In genomic region chr19:47280183-47280797, GRCh38 we compare ENCODE assay signal across 8 cellular contexts.
A peak's percentile ranks its signal among the peaks of the same experiment; 100 is the strongest.
DNase-seq lines count a peak whose midpoint lies in the region; ATAC-seq, FAIRE-seq and TF ChIP-seq lines count a peak whose summit lies in the region.

No MANE protein-coding gene starts in this region.

- no peak overlapping the region for H3K4me3 Mint-ChIP-seq in T-helper 2 cell treated with Interferon-gamma antibody and Interleukin-4, amounts not matched to agents 5 μg/mL and 100 μg/mL, for 36 hours

- TF ChIP-seq CTCF in parathyroid adenoma (IDR thresholded peaks at IDR 0.05): peak; percentile 28

- no peak for TF ChIP-seq POLR2A in H54 (IDR thresholded peaks at IDR 0.05; ENCODE audit: low read depth, low read length)

- peak; percentile 67 for DNase-seq in NCI-H82 (lab: John Stamatoyannopoulos, UW)
- no peak for DNase-seq in NCI-H82 treated with DMSO at 0.1 percent for 48 hours (lab: John Stamatoyannopoulos, UW; ENCODE audit: unreplicated experiment)
- DNase-seq in T-helper 2 cell treated with Interferon-gamma antibody and Interleukin-4, amounts not matched to agents 5 μg/mL and 100 μg/mL, for 36 hours (ENCODE audit: low spot score): peak; percentile 40
- DNase-seq in central memory CD4-positive, alpha-beta T cell: peak; percentile 24
- DNase-seq in epidermal melanocyte (ENCODE audit: insufficient read length, low spot score): no peak
- DNase-seq in H54 (ENCODE audit: insufficient read length, low spot score): no peak

- no peaks in the 10 kb centered on the region for H3K9me3 ChIP-seq in parathyroid adenoma (ENCODE audit: control insufficient read depth, low read length)

- H3K9me3 Mint-ChIP-seq in T-helper 2 cell treated with Interferon-gamma antibody and Interleukin-4, amounts not matched to agents 5 μg/mL and 100 μg/mL, for 36 hours: no peaks in the 10 kb centered on the region

- H2AFZ ChIP-seq in parathyroid adenoma: no peak overlapping the region

- no peak overlapping the region for H3K4me3 ChIP-seq in parathyroid adenoma (ENCODE audit: low read depth, low read length)

- no peak overlapping the region for H3K27ac ChIP-seq in parathyroid adenoma

- H3K27ac Mint-ChIP-seq in T-helper 2 cell treated with Interferon-gamma antibody and Interleukin-4, amounts not matched to agents 5 μg/mL and 100 μg/mL, for 36 hours: no peak overlapping the region

- FAIRE-seq in H54 (lab: Jason Lieb, UNC): no peak

- H3K4me2 ChIP-seq in parathyroid adenoma (ENCODE audit: low read length): no peak overlapping the region

- ATAC-seq in GM21723 (IDR thresholded peaks at IDR 0.05; ENCODE audit: unreplicated experiment): no peak

- H3K4me1 Mint-ChIP-seq in T-helper 2 cell treated with Interferon-gamma antibody and Interleukin-4, amounts not matched to agents 5 μg/mL and 100 μg/mL, for 36 hours (ENCODE audit: low read depth): peaks cover 8% of the 10 kb centered on the region

- H3K79me2 ChIP-seq in parathyroid adenoma: no peaks in the 10 kb centered on the region

- no peaks in the 10 kb centered on the region for H3K27me3 ChIP-seq in parathyroid adenoma (ENCODE audit: control insufficient read depth, insufficient read depth, low read length)

- H3K36me3 ChIP-seq in parathyroid adenoma (ENCODE audit: control insufficient read depth, insufficient read depth, low read length): no peaks in the 10 kb centered on the region

- no peak overlapping the region for H3K9ac ChIP-seq in parathyroid adenoma

- peaks cover 11% of the 10 kb centered on the region for H3K36me3 Mint-ChIP-seq in T-helper 2 cell treated with Interferon-gamma antibody and Interleukin-4, amounts not matched to agents 5 μg/mL and 100 μg/mL, for 36 hours (ENCODE audit: low read depth)

- no peaks in the 10 kb centered on the region for H3K27me3 Mint-ChIP-seq in T-helper 2 cell treated with Interferon-gamma antibody and Interleukin-4, amounts not matched to agents 5 μg/mL and 100 μg/mL, for 36 hours (ENCODE audit: low read depth)

- H3K4me1 ChIP-seq in parathyroid adenoma: no peaks in the 10 kb centered on the region

Comparison
In these comparisons a context has a peak if more than half of its experiments do, and no peak if none do; other contexts are left out.
1. DNase-seq: peak in NCI-H82 (single experiment), T-helper 2 cell treated with Interferon-gamma antibody and Interleukin-4, amounts not matched to agents 5 μg/mL and 100 μg/mL, for 36 hours (single experiment) and central memory CD4-positive, alpha-beta T cell (single experiment); none in NCI-H82 treated with DMSO at 0.1 percent for 48 hours (single experiment), epidermal melanocyte (single experiment) and H54 (single experiment).